Comparison of ENCODE assay signal across 31 cellular contexts in genomic region chr12:127780881-127781280, GRCh38.
"Had no signal": no experiment of that assay in that cellular context is flagged by ENCODE, and none has a peak within 500 bp of the region (broad histone marks: within the 10 kb centered on the region; RNA-seq: fewer than 3 reads in every experiment).

No MANE protein-coding gene starts in this region.

- H3K4me3 Mint-ChIP-seq: activated CD4-positive, alpha-beta memory T cell treated with anti-CD3 and anti-CD28 coated beads for 36 hours; activated CD4-positive, alpha-beta T cell treated with anti-CD3 and anti-CD28 coated beads for 36 hours; activated CD4-positive, alpha-beta T cell treated with anti-CD3 and anti-CD28 coated beads, Interleukin-2, amount 10 ng/mL, durations not matched to agents 24 days and 14 days; activated CD8-positive, alpha-beta memory T cell treated with anti-CD3 and anti-CD28 coated beads, Interleukin-2, amount 10 ng/mL, durations not matched to agents 7 days and 5 days; activated CD8-positive, alpha-beta T cell treated with anti-CD3 and anti-CD28 coated beads, Interleukin-2, amount 10 ng/mL, durations not matched to agents 7 days and 5 days; activated naive CD4-positive, alpha-beta T cell treated with anti-CD3 and anti-CD28 coated beads for 36 hours; activated naive CD4-positive, alpha-beta T cell treated with anti-CD3 and anti-CD28 coated beads, Interleukin-2, amount 50 U/mL, for 24 hours; activated naive CD8-positive, alpha-beta T cell treated with anti-CD3 and anti-CD28 coated beads for 36 hours; activated naive CD8-positive, alpha-beta T cell treated with anti-CD3 and anti-CD28 coated beads, Interleukin-2, amount 50 U/mL, for 24 hours; activated T-helper 1 cell treated with anti-CD3 and anti-CD28 coated beads, Interleukin-12 subunit alpha, Interleukin-12 subunit beta, Interleukin-2, Interleukin-4 antibody, amounts not matched to agents 30 ng/mL and 10 ng/mL and 1 ng/mL, durations not matched to agents 14 hours and 24 hours and 36 hours; effector memory CD8-positive, alpha-beta T cell had no signal

- DNase-seq: activated CD4-positive, alpha-beta memory T cell treated with anti-CD3 and anti-CD28 coated beads for 36 hours; activated CD4-positive, alpha-beta T cell treated with anti-CD3 and anti-CD28 coated beads for 36 hours; activated CD4-positive, alpha-beta T cell treated with anti-CD3 and anti-CD28 coated beads, Interleukin-2, amount 10 ng/mL, durations not matched to agents 24 days and 14 days; activated CD4-positive, CD25-positive, alpha-beta regulatory T cell; activated CD4-positive, CD25-positive, alpha-beta regulatory T cell treated with anti-CD3 and anti-CD28 coated beads, Interleukin-2, amount 50 U/mL, for 72 hours; activated CD8-positive, alpha-beta memory T cell treated with anti-CD3 and anti-CD28 coated beads, Interleukin-2, amount 10 ng/mL, durations not matched to agents 7 days and 5 days; activated CD8-positive, alpha-beta memory T cell treated with anti-CD3 and anti-CD28 coated beads, Interleukin-2, amount 50 U/mL, for 4 hours; activated CD8-positive, alpha-beta T cell treated with anti-CD3 and anti-CD28 coated beads, Interleukin-2, amount 10 ng/mL, durations not matched to agents 7 days and 5 days; activated effector memory CD4-positive, alpha-beta T cell treated with anti-CD3 and anti-CD28 coated beads, Interleukin-2, amount 50 U/mL, for 16 hours; activated naive CD4-positive, alpha-beta T cell treated with anti-CD3 and anti-CD28 coated beads for 36 hours; activated naive CD8-positive, alpha-beta T cell treated with anti-CD3 and anti-CD28 coated beads for 36 hours; activated naive CD8-positive, alpha-beta T cell treated with anti-CD3 and anti-CD28 coated beads, Interleukin-2, amount 50 U/mL, for 24 hours; activated T-cell treated with anti-CD3 and anti-CD28 coated beads, Interleukin-2, amount 50 U/mL, for 1 hour; activated T-cell treated with anti-CD3 and anti-CD28 coated beads, Interleukin-2, amount 50 U/mL, for 48 hours; adrenal gland; amygdala; aorta; body of pancreas; cortex of kidney; dermis blood vessel endothelial cell; effector CD4-positive, alpha-beta T cell; effector memory CD8-positive, alpha-beta T cell; erythroblast; foreskin keratinocyte; gastrocnemius medialis; heart right ventricle; T-helper 2 cell had no signal

- H3K4me3 ChIP-seq: adrenal gland, body of pancreas, esophagus muscularis mucosa, gastrocnemius medialis, heart right ventricle had no signal

- H3K27ac ChIP-seq: adrenal gland, body of pancreas, esophagus muscularis mucosa, foreskin keratinocyte, gastrocnemius medialis, heart right ventricle had no signal

- H3K27me3 Mint-ChIP-seq: activated CD4-positive, alpha-beta memory T cell treated with anti-CD3 and anti-CD28 coated beads for 36 hours; activated CD4-positive, alpha-beta T cell treated with anti-CD3 and anti-CD28 coated beads for 36 hours; activated CD4-positive, alpha-beta T cell treated with anti-CD3 and anti-CD28 coated beads, Interleukin-2, amount 10 ng/mL, durations not matched to agents 24 days and 14 days; activated CD8-positive, alpha-beta memory T cell treated with anti-CD3 and anti-CD28 coated beads, Interleukin-2, amount 10 ng/mL, durations not matched to agents 7 days and 5 days; activated naive CD4-positive, alpha-beta T cell treated with anti-CD3 and anti-CD28 coated beads, Interleukin-2, amount 50 U/mL, for 24 hours; activated naive CD8-positive, alpha-beta T cell treated with anti-CD3 and anti-CD28 coated beads for 36 hours; activated naive CD8-positive, alpha-beta T cell treated with anti-CD3 and anti-CD28 coated beads, Interleukin-2, amount 50 U/mL, for 24 hours; effector memory CD8-positive, alpha-beta T cell had no signal

- H3K27ac Mint-ChIP-seq: activated CD4-positive, alpha-beta memory T cell treated with anti-CD3 and anti-CD28 coated beads for 36 hours; activated CD4-positive, alpha-beta T cell treated with anti-CD3 and anti-CD28 coated beads for 36 hours; activated CD4-positive, alpha-beta T cell treated with anti-CD3 and anti-CD28 coated beads, Interleukin-2, amount 10 ng/mL, durations not matched to agents 24 days and 14 days; activated CD8-positive, alpha-beta memory T cell treated with anti-CD3 and anti-CD28 coated beads, Interleukin-2, amount 10 ng/mL, durations not matched to agents 7 days and 5 days; activated CD8-positive, alpha-beta T cell treated with anti-CD3 and anti-CD28 coated beads, Interleukin-2, amount 10 ng/mL, durations not matched to agents 7 days and 5 days; activated naive CD4-positive, alpha-beta T cell treated with anti-CD3 and anti-CD28 coated beads for 36 hours; activated naive CD4-positive, alpha-beta T cell treated with anti-CD3 and anti-CD28 coated beads, Interleukin-2, amount 50 U/mL, for 24 hours; activated naive CD8-positive, alpha-beta T cell treated with anti-CD3 and anti-CD28 coated beads for 36 hours; activated naive CD8-positive, alpha-beta T cell treated with anti-CD3 and anti-CD28 coated beads, Interleukin-2, amount 50 U/mL, for 24 hours; activated T-helper 1 cell treated with anti-CD3 and anti-CD28 coated beads, Interleukin-12 subunit alpha, Interleukin-12 subunit beta, Interleukin-2, Interleukin-4 antibody, amounts not matched to agents 30 ng/mL and 10 ng/mL and 1 ng/mL, durations not matched to agents 14 hours and 24 hours and 36 hours; activated T-helper 2 cell treated with anti-CD3 and anti-CD28 coated beads, Interferon-gamma antibody, Interleukin-2, Interleukin-4, amounts not matched to agents 10 μg/mL and 5 μg/mL and 100 μg/mL, durations not matched to agents 14 hours and 24 hours and 36 hours; effector memory CD8-positive, alpha-beta T cell had no signal

- H3K36me3 Mint-ChIP-seq: activated CD4-positive, alpha-beta memory T cell treated with anti-CD3 and anti-CD28 coated beads for 36 hours; activated CD8-positive, alpha-beta memory T cell treated with anti-CD3 and anti-CD28 coated beads, Interleukin-2, amount 10 ng/mL, durations not matched to agents 7 days and 5 days; activated naive CD4-positive, alpha-beta T cell treated with anti-CD3 and anti-CD28 coated beads, Interleukin-2, amount 50 U/mL, for 24 hours; activated naive CD8-positive, alpha-beta T cell treated with anti-CD3 and anti-CD28 coated beads for 36 hours had no signal

- H3K27me3 ChIP-seq: adrenal gland, body of pancreas, esophagus muscularis mucosa, foreskin keratinocyte, gastrocnemius medialis had no signal

- ATAC-seq: activated CD4-positive, alpha-beta T cell treated with anti-CD3 and anti-CD28 coated beads for 36 hours; activated CD8-positive, alpha-beta memory T cell treated with anti-CD3 and anti-CD28 coated beads, Interleukin-2, amount 10 ng/mL, durations not matched to agents 7 days and 5 days; activated CD8-positive, alpha-beta T cell treated with anti-CD3 and anti-CD28 coated beads, Interleukin-2, amount 10 ng/mL, durations not matched to agents 7 days and 5 days; activated naive CD8-positive, alpha-beta T cell treated with anti-CD3 and anti-CD28 coated beads, Interleukin-2, amount 50 U/mL, for 24 hours; body of pancreas; effector memory CD8-positive, alpha-beta T cell; foreskin keratinocyte; gastrocnemius medialis; heart right ventricle had no signal

- H3K4me1 Mint-ChIP-seq: activated CD4-positive, alpha-beta T cell treated with anti-CD3 and anti-CD28 coated beads for 36 hours; activated CD4-positive, alpha-beta T cell treated with anti-CD3 and anti-CD28 coated beads, Interleukin-2, amount 10 ng/mL, durations not matched to agents 24 days and 14 days; activated CD8-positive, alpha-beta memory T cell treated with anti-CD3 and anti-CD28 coated beads, Interleukin-2, amount 10 ng/mL, durations not matched to agents 7 days and 5 days; activated naive CD4-positive, alpha-beta T cell treated with anti-CD3 and anti-CD28 coated beads, Interleukin-2, amount 50 U/mL, for 24 hours; activated naive CD8-positive, alpha-beta T cell treated with anti-CD3 and anti-CD28 coated beads for 36 hours; activated naive CD8-positive, alpha-beta T cell treated with anti-CD3 and anti-CD28 coated beads, Interleukin-2, amount 50 U/mL, for 24 hours had no signal

- H3K36me3 ChIP-seq: adrenal gland, esophagus muscularis mucosa, gastrocnemius medialis, heart right ventricle had no signal

- H3K4me1 ChIP-seq: adrenal gland, body of pancreas, foreskin keratinocyte, gastrocnemius medialis, heart right ventricle had no signal

- H3K9me3 ChIP-seq: adrenal gland, body of pancreas, esophagus muscularis mucosa, gastrocnemius medialis, heart right ventricle had no signal
